In genomic region chr7:111953611-111954010, GRCh38 we compare ENCODE assay signal across 9 cellular contexts.
DNase-seq lines count a peak whose midpoint lies in the region; ATAC-seq and TF ChIP-seq lines count a peak whose summit lies in the region.
"Had no signal": no experiment of that assay in that cellular context is flagged by ENCODE, and none has a peak within 500 bp of the region (broad histone marks: within the 10 kb centered on the region; RNA-seq: fewer than 3 reads in every experiment).

No MANE protein-coding gene starts in this region.

- no peak overlapping the region for H3K27ac ChIP-seq in coronary artery
- H3K27ac ChIP-seq: SJSA1 had no signal

- intact Hi-C loops in Right ventricle myocardium superior (cut with DNase I) (no loop called here), cardiac septum (cut with DNase I) (loop anchor here (10.0 kb wide), 2 partner anchors 251 to 461 kb away; partner anchors contain the start of genes DOCK4 and ZNF277)

- H3K4me3 ChIP-seq in fibroblast of pulmonary artery (replicated peaks; ENCODE audit: low read depth, low read length) (no peak overlapping the region), coronary artery (no peak overlapping the region)
- H3K4me3 ChIP-seq: SJSA1 had no signal

- no peak for TF ChIP-seq CTCF in fibroblast of pulmonary artery (IDR thresholded peaks at IDR 0.05; ENCODE audit: low read length, missing control alignments)
- TF ChIP-seq CTCF in coronary artery (IDR thresholded peaks at IDR 0.05), result no peak

- peak; percentile 86 for ATAC-seq in Right ventricle myocardium superior (ENCODE audit: poor library complexity)
- peak; percentile 23 for ATAC-seq in stimulated activated naive CD8-positive, alpha-beta T cell treated with anti-CD3 and anti-CD28 coated beads, Interleukin-15, Interleukin-2, amounts not matched to agents 100 U/mL and 50 U/mL, for 24 hours

- DNase-seq in Right ventricle myocardium superior (no peak), cardiac septum (ENCODE audit: low spot score) (no peak), NCI-H226 (peak; percentile 26), fibroblast of pulmonary artery (ENCODE audit: low read depth) (peak; percentile 46), NCI-H524 treated with DMSO at 0.1 percent for 48 hours (lab: John Stamatoyannopoulos, UW) (no peak), coronary artery (ENCODE audit: low spot score) (no peak), GM19240 (ENCODE audit: insufficient read length, low spot score) (no peak)
- DNase-seq in stimulated activated naive CD8-positive, alpha-beta T cell treated with anti-CD3 and anti-CD28 coated beads, Interleukin-15, Interleukin-2, amounts not matched to agents 100 U/mL and 50 U/mL, for 24 hours, result no peak

Comparison
In these comparisons a context has a peak if more than half of its experiments do, and no peak if none do; other contexts are left out.
1. DNase-seq: peak in NCI-H226 (single experiment) and fibroblast of pulmonary artery (single experiment); none in Right ventricle myocardium superior (single experiment), cardiac septum (single experiment), stimulated activated naive CD8-positive, alpha-beta T cell treated with anti-CD3 and anti-CD28 coated beads, Interleukin-15, Interleukin-2, amounts not matched to agents 100 U/mL and 50 U/mL, for 24 hours (single experiment), NCI-H524 treated with DMSO at 0.1 percent for 48 hours (single experiment), coronary artery (single experiment) and GM19240 (single experiment).